ENCODE assay signal across 1 cellular context in the genomic region with DNA sequence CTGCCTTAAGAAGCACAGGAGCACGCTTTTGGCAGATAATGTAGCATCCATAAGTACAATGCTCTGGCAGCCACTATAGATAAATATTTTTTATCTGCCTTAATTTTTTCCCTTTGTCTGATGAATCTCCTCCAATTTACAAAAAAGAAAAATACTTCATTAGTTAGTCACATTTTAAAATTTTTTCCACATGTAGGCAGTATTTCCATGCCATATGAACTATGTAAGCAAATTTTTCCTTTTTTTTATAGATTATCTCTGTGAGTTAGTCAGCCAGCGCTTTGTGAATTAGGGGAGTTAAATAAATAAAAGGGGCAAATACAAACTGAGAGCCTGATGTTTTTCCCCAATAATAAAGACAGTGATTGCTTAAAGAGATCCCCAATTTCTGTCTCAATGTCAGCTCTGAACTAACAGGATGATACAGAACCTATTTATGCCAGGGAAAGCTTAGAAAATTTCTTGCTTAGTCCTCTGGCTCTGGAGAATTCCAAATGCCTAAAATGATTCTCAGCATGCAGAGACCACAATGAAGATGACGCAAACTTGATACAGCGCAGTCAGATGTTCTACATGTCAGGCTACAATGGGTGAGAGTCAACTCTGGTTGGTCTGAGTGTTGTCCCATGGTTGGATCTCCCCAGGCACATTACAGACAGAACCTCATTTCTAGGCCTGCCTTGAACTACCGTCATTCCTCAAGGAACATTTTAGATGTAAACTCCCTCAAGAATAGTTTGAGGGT.
TF ChIP-seq lines count a peak whose summit lies in the region.

No MANE protein-coding gene starts in this region.

TF ChIP-seq in neural cell, 6 proteins besides CTCF, POLR2A, EP300 and RAD21 (continued from another document):
- TF ChIP-seq, protein P1, sequence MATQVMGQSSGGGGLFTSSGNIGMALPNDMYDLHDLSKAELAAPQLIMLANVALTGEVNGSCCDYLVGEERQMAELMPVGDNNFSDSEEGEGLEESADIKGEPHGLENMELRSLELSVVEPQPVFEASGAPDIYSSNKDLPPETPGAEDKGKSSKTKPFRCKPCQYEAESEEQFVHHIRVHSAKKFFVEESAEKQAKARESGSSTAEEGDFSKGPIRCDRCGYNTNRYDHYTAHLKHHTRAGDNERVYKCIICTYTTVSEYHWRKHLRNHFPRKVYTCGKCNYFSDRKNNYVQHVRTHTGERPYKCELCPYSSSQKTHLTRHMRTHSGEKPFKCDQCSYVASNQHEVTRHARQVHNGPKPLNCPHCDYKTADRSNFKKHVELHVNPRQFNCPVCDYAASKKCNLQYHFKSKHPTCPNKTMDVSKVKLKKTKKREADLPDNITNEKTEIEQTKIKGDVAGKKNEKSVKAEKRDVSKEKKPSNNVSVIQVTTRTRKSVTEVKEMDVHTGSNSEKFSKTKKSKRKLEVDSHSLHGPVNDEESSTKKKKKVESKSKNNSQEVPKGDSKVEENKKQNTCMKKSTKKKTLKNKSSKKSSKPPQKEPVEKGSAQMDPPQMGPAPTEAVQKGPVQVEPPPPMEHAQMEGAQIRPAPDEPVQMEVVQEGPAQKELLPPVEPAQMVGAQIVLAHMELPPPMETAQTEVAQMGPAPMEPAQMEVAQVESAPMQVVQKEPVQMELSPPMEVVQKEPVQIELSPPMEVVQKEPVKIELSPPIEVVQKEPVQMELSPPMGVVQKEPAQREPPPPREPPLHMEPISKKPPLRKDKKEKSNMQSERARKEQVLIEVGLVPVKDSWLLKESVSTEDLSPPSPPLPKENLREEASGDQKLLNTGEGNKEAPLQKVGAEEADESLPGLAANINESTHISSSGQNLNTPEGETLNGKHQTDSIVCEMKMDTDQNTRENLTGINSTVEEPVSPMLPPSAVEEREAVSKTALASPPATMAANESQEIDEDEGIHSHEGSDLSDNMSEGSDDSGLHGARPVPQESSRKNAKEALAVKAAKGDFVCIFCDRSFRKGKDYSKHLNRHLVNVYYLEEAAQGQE (IDR thresholded peaks at IDR 0.05; ENCODE audit: borderline replicate concordance): no peak
